In the genomic region with DNA sequence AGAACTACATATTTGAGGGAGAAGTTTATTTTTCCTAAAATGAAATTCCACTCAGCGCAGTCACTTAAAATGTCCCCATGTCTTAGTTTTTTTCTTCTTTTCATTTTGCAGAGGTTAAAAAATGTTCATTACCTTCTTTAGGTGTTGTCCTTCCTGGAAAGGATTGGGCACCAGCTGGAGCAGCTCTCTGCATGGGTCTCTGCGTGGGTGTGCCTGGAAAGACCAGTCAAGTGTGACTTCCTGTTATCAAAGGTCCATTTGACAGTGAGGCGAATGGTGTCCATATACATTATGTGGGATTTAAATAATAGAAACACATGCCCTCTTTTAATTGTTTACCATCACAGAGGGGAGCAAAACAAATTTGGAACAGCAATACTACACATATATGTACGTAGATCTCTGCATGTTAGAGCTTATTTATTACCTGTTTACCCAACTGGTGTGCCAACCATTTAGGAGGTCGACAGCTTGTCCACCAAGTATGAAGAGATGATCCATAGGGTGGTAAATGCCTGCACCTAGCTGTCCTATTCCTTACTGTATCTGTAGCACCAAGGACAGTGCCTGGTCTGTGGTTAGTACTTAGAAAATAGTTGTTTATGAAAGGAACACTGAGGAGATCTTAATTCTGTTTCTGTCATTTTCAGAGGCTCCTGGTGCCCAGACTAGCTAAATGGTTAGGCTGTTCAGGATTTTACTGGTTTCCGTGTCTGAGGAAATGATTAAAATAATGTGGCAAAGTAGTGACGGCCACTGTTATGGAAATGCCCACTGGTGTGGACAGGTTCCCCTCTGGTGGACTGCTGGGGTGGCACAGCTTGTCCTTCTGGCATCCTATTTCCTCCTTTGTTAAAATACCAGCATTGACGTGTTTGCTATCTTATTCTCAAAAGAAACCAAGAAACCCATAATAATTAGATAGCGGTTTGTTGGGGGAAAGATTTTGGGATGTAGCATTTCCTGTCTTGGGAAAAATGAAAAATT, we compare ENCODE assay signal across 11 cellular contexts.
A peak's percentile ranks its signal among the peaks of the same experiment; 100 is the strongest.
DNase-seq lines count a peak whose midpoint lies in the region; ATAC-seq and TF ChIP-seq lines count a peak whose summit lies in the region.
"Had no signal": no experiment of that assay in that cellular context is flagged by ENCODE, and none has a peak within 500 bp of the region (broad histone marks: within the 10 kb centered on the region; RNA-seq: fewer than 3 reads in every experiment).

No MANE protein-coding gene starts in this region.

- no peak overlapping the region for H3K27ac Mint-ChIP-seq in osteocyte (ENCODE audit: unreplicated experiment)

- no peaks in the 10 kb centered on the region for H3K4me1 Mint-ChIP-seq in osteocyte (ENCODE audit: unreplicated experiment)
- H3K4me1 Mint-ChIP-seq: central memory CD8-positive, alpha-beta T cell had no signal

- H3K4me3 ChIP-seq in cardiac fibroblast (replicated peaks in 1 of 2; ENCODE audit: low read depth in 2 of 2, low read length in 2 of 2) = no peak overlapping the region
- H3K4me3 ChIP-seq: pancreas had no signal

- peak; percentile 27 for TF ChIP-seq CTCF in cardiac fibroblast (IDR thresholded peaks at IDR 0.05; ENCODE audit: low read depth, low read length)
- TF ChIP-seq CTCF in osteocyte (IDR thresholded peaks at IDR 0.05) = peak; percentile 26

- H3K4me3 Mint-ChIP-seq in osteocyte (ENCODE audit: unreplicated experiment) = no peak overlapping the region
- H3K4me3 Mint-ChIP-seq: central memory CD8-positive, alpha-beta T cell had no signal

- H3K36me3 Mint-ChIP-seq in osteocyte (ENCODE audit: unreplicated experiment) = no peaks in the 10 kb centered on the region

- DNase-seq in NCI-H1417 (lab: John Stamatoyannopoulos, UW) (peak in 2 of 3 experiments; percentile 35 to 68), NCI-H1417 treated with DMSO at 0.1 percent for 48 hours (lab: John Stamatoyannopoulos, UW) (no peak), NCI-H146 treated with DMSO at 0.1 percent for 48 hours (lab: John Stamatoyannopoulos, UW; ENCODE audit: unreplicated experiment) (peak; percentile 70), cardiac fibroblast (ENCODE audit: low read depth in 2 of 2) (peak; percentile 8 to 21), osteocyte (ENCODE audit: extremely low spot score, unreplicated experiment) (no peak), activated gamma-delta T cell (lab: John Stamatoyannopoulos, UW) (no peak)
- DNase-seq: OCI-M1, pancreas had no signal

- peaks cover 36% of the 10 kb centered on the region for H3K27me3 Mint-ChIP-seq in osteocyte (ENCODE audit: unreplicated experiment)

- no peak for ATAC-seq in HG02759 (IDR thresholded peaks at IDR 0.05; ENCODE audit: unreplicated experiment)
- no peak for ATAC-seq in HG03039 (IDR thresholded peaks at IDR 0.05; ENCODE audit: unreplicated experiment)

- H3K9me3 Mint-ChIP-seq in osteocyte (ENCODE audit: unreplicated experiment) = no peaks in the 10 kb centered on the region
- H3K9me3 Mint-ChIP-seq: central memory CD8-positive, alpha-beta T cell had no signal

Comparison
In these comparisons a context has a peak if more than half of its experiments do, and no peak if none do; other contexts are left out.
1. DNase-seq: peak in NCI-H1417 (2 of 3), NCI-H146 treated with DMSO at 0.1 percent for 48 hours (single experiment) and cardiac fibroblast (2 of 2); none in NCI-H1417 treated with DMSO at 0.1 percent for 48 hours (single experiment), osteocyte (single experiment) and activated gamma-delta T cell (single experiment).